ENCODE assay signal across 10 cellular contexts in genomic region chr21:29155118-29155932, GRCh38. TPM values are rescaled to one million over a fixed set of nuclear protein-coding genes. Genes with fewer than 3 reads are reported as not detected.
DNase-seq lines count a peak whose midpoint lies in the region; ATAC-seq, FAIRE-seq and TF ChIP-seq lines count a peak whose summit lies in the region.
"Had no signal": no experiment of that assay in that cellular context is flagged by ENCODE, and none has a peak within 500 bp of the region (broad histone marks: within the 10 kb centered on the region; RNA-seq: fewer than 3 reads in every experiment).

No MANE protein-coding gene starts in this region.

- POLR2A ChIA-PET in HEK293 (lab: Yijun Ruan, JAX) = interaction anchor here (0.9 to 1.5 kb wide), 3 partner anchors 30 to 41 kb away, joined by 3 read pairs; no protein-coding TSS in a partner anchor

- no peaks in the 10 kb centered on the region for H3K9me3 Mint-ChIP-seq in chondrocyte (ENCODE audit: low read depth)

- peak overlapping the region; percentile 60 for H3K4me3 Mint-ChIP-seq in chondrocyte (ENCODE audit: unreplicated experiment)

- TF ChIP-seq CTCF in HEK293 (tag by site-specific recombination; IDR thresholded peaks at IDR 0.05) (0 out of 2 replicates have a peak, but pooled peaks have one; percentile 22), chondrocyte (IDR thresholded peaks at IDR 0.05) (no peak), kidney (IDR thresholded peaks at IDR 0.05; ENCODE audit: borderline replicate concordance, extremely low read depth, insufficient read depth) (no peak)

- H3K27ac ChIP-seq in HEK293 (ENCODE audit: extremely low read depth, low read depth, low read length) (no peak overlapping the region), kidney (ENCODE audit: low read depth in 2 of 2, low read length in 2 of 2) (no peak overlapping the region), small intestine (ENCODE audit: low read depth in 1 of 2, low read length in 1 of 2) (peak overlapping the region in 1 of 2 donors; percentile 54)
- H3K27ac ChIP-seq: KMS-11 had no signal

- 59 to 75% (median 73%) methylated on average over 25 of the region's 25 CpGs for WGBS in small intestine, 3 donors

- CTCF ChIA-PET in HEK293 (lab: Yijun Ruan, JAX) = interaction anchor here (0.6 to 5.1 kb wide), 10 partner anchors 9 to 1294 kb away, joined by 3 to 26 read pairs (median 4); no protein-coding TSS in a partner anchor

- peaks cover 2% of the 10 kb centered on the region for H3K36me3 Mint-ChIP-seq in chondrocyte (ENCODE audit: low read depth)

- intact Hi-C loops in kidney (cut with DNase I) = no loop called here

- peak overlapping the region; percentile 32 for H3K4me3 ChIP-seq in HEK293 (ENCODE audit: low read depth, low read length)
- H3K4me3 ChIP-seq in kidney (ENCODE audit: low read length in 2 of 2) = peak overlapping the region in 1 of 2 donors; percentile 31
- no peak overlapping the region for H3K4me3 ChIP-seq in small intestine (ENCODE audit: low read depth in 1 of 2, low read length in 2 of 2)

- no peak overlapping the region for H3K9ac ChIP-seq in kidney (ENCODE audit: low read length in 2 of 2)
- H3K9ac ChIP-seq: KMS-11 had no signal

- H3K36me3 ChIP-seq in HEK293 (ENCODE audit: control insufficient read depth in 2 of 2, insufficient read depth in 1 of 2, low read length in 2 of 2) (no peaks in the 10 kb centered on the region), kidney (ENCODE audit: control insufficient read depth in 1 of 2, insufficient read depth in 2 of 2, low read length in 2 of 2) (no peaks in the 10 kb centered on the region), small intestine (ENCODE audit: control insufficient read depth in 2 of 2, insufficient read depth in 2 of 2, low read length in 2 of 2) (peaks cover 0 to 1% of the 10 kb centered on the region in 2 donors)

- H3K27me3 ChIP-seq in small intestine (ENCODE audit: control insufficient read depth in 2 of 2, insufficient read depth in 2 of 2, low read length in 2 of 2) = no peaks in the 10 kb centered on the region

- H3K27ac Mint-ChIP-seq in chondrocyte (ENCODE audit: unreplicated experiment) = peak overlapping the region; percentile 91

- H3K9me3 ChIP-seq in HEK293 (ENCODE audit: control insufficient read depth, insufficient read depth, low read depth, low read length) (no peaks in the 10 kb centered on the region), kidney (ENCODE audit: control insufficient read depth in 1 of 2, low read length in 2 of 2) (no peaks in the 10 kb centered on the region), small intestine (ENCODE audit: control insufficient read depth, low read depth) (no peaks in the 10 kb centered on the region)

- DNase-seq in chondrocyte (ENCODE audit: low spot score) = no peak
- peak; percentile 84 for DNase-seq in kidney
- DNase-seq in small intestine = peak; percentile 6
- no peak for DNase-seq in stimulated activated CD8-positive, alpha-beta memory T cell treated with anti-CD3 and anti-CD28 coated beads, Interleukin-4, amount 100 ng/mL, for 48 hours
- DNase-seq in LoVo (ENCODE audit: low spot score) = no peak
- DNase-seq in NCI-H187 (lab: John Stamatoyannopoulos, UW) = no peak

- FAIRE-seq in kidney (lab: Jason Lieb, UNC) = no peak
- FAIRE-seq in small intestine (lab: Jason Lieb, UNC) = no peak
- FAIRE-seq: GM12891 had no signal

- peaks cover 54% of the 10 kb centered on the region for H3K4me1 Mint-ChIP-seq in chondrocyte (ENCODE audit: low read depth)

- H3K4me1 ChIP-seq in HEK293 (ENCODE audit: control insufficient read depth, insufficient read depth, low read length) (no peaks in the 10 kb centered on the region), kidney (ENCODE audit: control insufficient read depth in 1 of 2, insufficient read depth in 1 of 2, low read depth in 1 of 2, low read length in 2 of 2) (no peaks in the 10 kb centered on the region), small intestine (ENCODE audit: control insufficient read depth in 2 of 2, insufficient read depth in 1 of 2, low read depth in 1 of 2, low read length in 1 of 2) (no peaks in the 10 kb centered on the region)

- ATAC-seq in GM18909 (IDR thresholded peaks at IDR 0.05; ENCODE audit: poor library complexity, unreplicated experiment) = no peak

- no peaks in the 10 kb centered on the region for H3K27me3 Mint-ChIP-seq in chondrocyte (ENCODE audit: low read depth)

TF ChIP-seq in HEK293, 187 proteins besides CTCF, POLR2A, EP300 and RAD21 (continues in another document):
- TF ChIP-seq SP7 (tag by site-specific recombination; IDR thresholded peaks at IDR 0.05) (peak; percentile 89), ZNF146 (tag by site-specific recombination; IDR thresholded peaks at IDR 0.05) (no peak), ZBTB1 (tag by site-specific recombination; IDR thresholded peaks at IDR 0.05) (no peak), ZNF561 (tag by site-specific recombination; IDR thresholded peaks at IDR 0.05; ENCODE audit: borderline replicate concordance) (peak; percentile 64; the same call in 1 of the 2 replicates), ZNF501 (tag by site-specific recombination; IDR thresholded peaks at IDR 0.05) (no peak), ZNF629 (tag by site-specific recombination; IDR thresholded peaks at IDR 0.05) (peak; percentile 81), PRDM1 (tag by site-specific recombination; IDR thresholded peaks at IDR 0.05) (peak; percentile 31; the same call in 1 of the 2 replicates), SP3 (tag by site-specific recombination; IDR thresholded peaks at IDR 0.05) (peak; percentile 60), ZNF596 (tag by site-specific recombination; IDR thresholded peaks at IDR 0.05) (no peak), ZNF324 (tag by site-specific recombination; IDR thresholded peaks at IDR 0.05) (0 out of 2 replicates have a peak, but pooled peaks have one; percentile 22), ZNF366 (tag by site-specific recombination; conservative IDR thresholded peaks at IDR 0.05) (peak; percentile 63), ZBTB8A (tag by site-specific recombination; IDR thresholded peaks at IDR 0.05) (0 out of 2 replicates have a peak, but pooled peaks have one; percentile 37), ZBTB17 (tag by site-specific recombination; IDR thresholded peaks at IDR 0.05) (peak; percentile 92), SETDB1 (IDR thresholded peaks at IDR 0.05; ENCODE audit: insufficient read length, low read length) (peak; percentile 88), ZNF580 (tag by site-specific recombination; IDR thresholded peaks at IDR 0.05) (0 out of 2 replicates have a peak, but pooled peaks have one; percentile 9), ZNF660 (tag by site-specific recombination; IDR thresholded peaks at IDR 0.05) (peak; percentile 35; the same call in 1 of the 2 replicates), ZNF558 (tag by site-specific recombination; IDR thresholded peaks at IDR 0.05) (0 out of 2 replicates have a peak, but pooled peaks have one; percentile 14), ZNF140 (tag by site-specific recombination; IDR thresholded peaks at IDR 0.05) (0 out of 2 replicates have a peak, but pooled peaks have one; percentile 34), PATZ1 (tag by site-specific recombination; IDR thresholded peaks at IDR 0.05) (peak; percentile 61), ZNF449 (tag by site-specific recombination; IDR thresholded peaks at IDR 0.05) (peak; percentile 68), ZNF830 (tag by site-specific recombination; IDR thresholded peaks at IDR 0.05; ENCODE audit: low read depth) (no peak), ZBTB20 (tag by site-specific recombination; IDR thresholded peaks at IDR 0.05) (peak; percentile 68; the same call in 1 of the 2 replicates), ZFHX2 (tag by site-specific recombination; conservative IDR thresholded peaks at IDR 0.05) (peak; percentile 65), ZNF184 (tag by site-specific recombination; IDR thresholded peaks at IDR 0.05) (peak; percentile 48; the same call in 1 of the 2 replicates), ZFP69B (tag by site-specific recombination; IDR thresholded peaks at IDR 0.05) (peak; percentile 26; the same call in 1 of the 2 replicates), KLF1 (tag by site-specific recombination; IDR thresholded peaks at IDR 0.05) (0 out of 2 replicates have a peak, but pooled peaks have one; percentile 18), ZNF394 (tag by site-specific recombination; IDR thresholded peaks at IDR 0.05; ENCODE audit: borderline replicate concordance) (peak; percentile 51; the same call in 1 of the 2 replicates)

RNA-seq across cellular contexts. Expression of gene MAP3K7CL, which starts 24.9 kb away (rescaled TPM):
- total RNA-seq in chondrocyte = 12.8 to 99.2 TPM (median 93.1 TPM) in 3 replicates
- 12.7 TPM for total RNA-seq in kidney
- polyA plus RNA-seq in kidney (ENCODE audit: insufficient read depth, low read depth, low replicate concordance) = 5.4 TPM
- polyA plus RNA-seq in small intestine = 1 to 10 TPM; 3.0 to 3.8 (median 3.4) TPM

Comparison
In these comparisons a context has a peak if more than half of its experiments do, and no peak if none do; other contexts are left out.
1. DNase-seq: peak in kidney (single experiment) and small intestine (single experiment); none in chondrocyte (single experiment), stimulated activated CD8-positive, alpha-beta memory T cell treated with anti-CD3 and anti-CD28 coated beads, Interleukin-4, amount 100 ng/mL, for 48 hours (single experiment), LoVo (single experiment) and NCI-H187 (0 of 2).